In genomic region chr22:39959640-39960447, GRCh38 we compare ENCODE assay signal across 8 cellular contexts. TPM values are rescaled to one million over a fixed set of nuclear protein-coding genes. Genes with fewer than 3 reads are reported as not detected.
DNase-seq lines count a peak whose midpoint lies in the region; ATAC-seq and TF ChIP-seq lines count a peak whose summit lies in the region.

TMA7B (plus strand) TSS chr22:39960397; CDS start chr22:39964375, 3,978 bp downstream.

- H3K36me3 ChIP-seq in esophagus squamous epithelium: no peaks in the 10 kb centered on the region

- H3K9me3 ChIP-seq in esophagus squamous epithelium: no peaks in the 10 kb centered on the region

- TF ChIP-seq CTCF in astrocyte of the cerebellum (IDR thresholded peaks at IDR 0.05; ENCODE audit: low read depth, low read length, missing control alignments) (peak; percentile 55), esophagus squamous epithelium (IDR thresholded peaks at IDR 0.05) (peak in 3 of 6 experiments; percentile 28 to 48 (median 41)), GM10266 (IDR thresholded peaks at IDR 0.05; ENCODE audit: control insufficient read depth, insufficient read depth, low read depth, missing control alignments) (no peak)

- peaks cover 0 to 72% (median 0%) of the 10 kb centered on the region in 4 donors for H3K27me3 ChIP-seq in esophagus squamous epithelium

- peaks cover 0 to 16% (median 11%) of the 10 kb centered on the region in 3 donors for H3K4me1 ChIP-seq in esophagus squamous epithelium

- intact Hi-C loops in esophagus squamous epithelium (cut with DNase I): no loop called here

- ATAC-seq in left lobe of liver: peak; percentile 20
- ATAC-seq in HG03025 (IDR thresholded peaks at IDR 0.05; ENCODE audit: low FRiP score, unreplicated experiment): no peak

- H3K4me3 ChIP-seq in astrocyte of the cerebellum (ENCODE audit: low read depth, low read length) (no peak within 1 kb of the TSS), esophagus squamous epithelium (no peak within 1 kb of the TSS)

- DNase-seq in GM03348 (ENCODE audit: low spot score) (peak; percentile 73), RKO (ENCODE audit: low spot score) (peak; percentile 57), astrocyte of the cerebellum (ENCODE audit: low read depth) (no peak), left lobe of liver (ENCODE audit: low spot score) (no peak), HuH-7 (ENCODE audit: low spot score) (no peak), esophagus squamous epithelium (lab: John Stamatoyannopoulos, UW) (no peak), GM10266 (ENCODE audit: extremely low spot score) (no peak)

- in situ Hi-C loops in astrocyte of the cerebellum (cut with HindIII; ENCODE audit: low sequenced_read_pairs): no loop called here

- TF ChIP-seq POLR2A in esophagus squamous epithelium (IDR thresholded peaks at IDR 0.05): no peak

- H3K27ac ChIP-seq in esophagus squamous epithelium: peak within 1 kb of the TSS in 1 of 4 donors; percentile 48

- WGBS in esophagus squamous epithelium, 2 donors: 62 to 65% methylated on average over 9 to 10 of the region's 14 CpGs

RNA-seq across cellular contexts. Expression of gene TMA7B, which starts in this region (rescaled TPM):
- total RNA-seq in left lobe of liver (not detected), esophagus squamous epithelium (not detected)

Comparison
In these comparisons a context has a peak if more than half of its experiments do, and no peak if none do; other contexts are left out.
1. Peak in ATAC-seq in left lobe of liver; RNA of the gene not detected or under 1 TPM.
2. DNase-seq: peak in GM03348 (single experiment) and RKO (single experiment); none in astrocyte of the cerebellum (single experiment), left lobe of liver (single experiment), HuH-7 (single experiment), esophagus squamous epithelium (single experiment) and GM10266 (single experiment).